ENCODE assay signal across 21 cellular contexts in genomic region chrX:94721386-94721785, GRCh38.
"Had no signal": no experiment of that assay in that cellular context is flagged by ENCODE, and none has a peak within 500 bp of the region (broad histone marks: within the 10 kb centered on the region; RNA-seq: fewer than 3 reads in every experiment).

No MANE protein-coding gene starts in this region.

- DNase-seq: Karpas-422, KG1, MG63, NCI-H1092 treated with DMSO at 0.1 percent for 48 hours, NCI-H1436, NCI-H187, NCI-H2029, NCI-H2081 treated with DMSO at 0.1 percent for 48 hours, NCI-H2171, NCI-H226, NCI-H446, NCI-H510A, NCI-H524 treated with DMSO at 0.1 percent for 48 hours, NCI-H69, NCI-H774, Right ventricle myocardium superior, RPMI8226, SIG-M5 had no signal

- H3K4me1 ChIP-seq: SJSA1 had no signal

- H3K27me3 ChIP-seq: MG63, SJSA1 had no signal

- H3K36me3 ChIP-seq: MG63, SJSA1 had no signal

- H3K4me3 ChIP-seq: MG63, SJSA1 had no signal

- H3K27ac ChIP-seq: SJSA1 had no signal

- H3K9me3 ChIP-seq: MG63, SJSA1 had no signal

- ATAC-seq: SK-N-SH treated with all-trans-retinoic acid at 6 μM for 48 hours had no signal

- FAIRE-seq: RCC 7860 had no signal
